Comparison of ENCODE assay signal across 15 cellular contexts in the genomic region with DNA sequence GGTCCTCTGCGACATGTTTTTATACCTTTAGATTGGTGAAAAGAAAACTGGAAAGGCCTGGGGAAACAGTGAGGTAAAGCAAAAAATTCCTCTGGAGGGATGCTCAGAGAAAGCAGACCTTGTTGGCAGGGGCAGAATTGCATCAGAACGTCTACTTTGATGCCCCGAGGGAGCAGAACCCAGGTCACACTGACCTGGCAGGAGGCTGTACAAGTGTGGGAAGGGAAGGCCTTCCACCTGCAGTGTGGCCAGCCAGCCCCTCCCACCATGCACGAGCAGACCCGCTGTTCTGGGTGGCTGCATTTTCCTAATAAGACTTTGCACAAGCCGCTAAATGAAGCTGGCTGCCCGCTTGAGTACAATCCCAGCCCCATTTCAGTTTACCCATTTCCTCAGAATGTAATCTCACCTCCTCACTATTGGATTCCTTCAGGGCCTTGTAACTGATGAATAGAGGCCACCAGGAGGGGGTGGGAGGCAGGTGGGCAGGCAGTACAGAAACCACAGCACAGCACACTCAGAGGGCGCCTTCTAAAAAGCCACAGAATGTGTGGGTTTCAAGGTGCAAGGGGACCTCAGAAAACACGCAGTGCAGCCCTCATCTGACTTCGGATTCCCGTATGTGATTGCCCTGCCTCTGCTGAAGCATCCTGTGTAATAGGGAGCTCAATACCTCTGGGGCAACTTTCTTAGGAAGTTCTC.
DNase-seq lines count a peak whose midpoint lies in the region; ATAC-seq, FAIRE-seq and TF ChIP-seq lines count a peak whose summit lies in the region.
"Had no signal": no experiment of that assay in that cellular context is flagged by ENCODE, and none has a peak within 500 bp of the region (broad histone marks: within the 10 kb centered on the region; RNA-seq: fewer than 3 reads in every experiment).

No MANE protein-coding gene starts in this region.

- H3K4me3 ChIP-seq in H1 (ENCODE audit: extremely low read depth in 1 of 4, insufficient read depth in 2 of 4, low read depth in 3 of 4, low read length in 4 of 4) = no peak overlapping the region
- H3K4me3 ChIP-seq: GM23248 had no signal

- no peaks in the 10 kb centered on the region for H4K20me1 ChIP-seq in H1 (replicated peaks in 1 of 2; ENCODE audit: control insufficient read depth in 1 of 2, insufficient read depth in 2 of 2, low read length in 2 of 2)

- peaks cover 5% of the 10 kb centered on the region for H3K27me3 Mint-ChIP-seq in activated CD4-positive, alpha-beta T cell treated with anti-CD3 and anti-CD28 coated beads for 36 hours

- TF ChIP-seq CTCF in H1 (IDR thresholded peaks at IDR 0.05; ENCODE audit: control extremely low read depth in 1 of 3, insufficient read depth in 1 of 3, low read depth in 1 of 3, low read length in 3 of 3) = no peak

- WGBS in H1 (ENCODE audit: extremely low coverage in 1 of 2, insufficient coverage in 1 of 2, insufficient read length in 1 of 2, insufficient replicate concordance in 2 of 2, low coverage in 1 of 2, low lambda C conversion rate in 2 of 2, missing lambda C conversion rate in 1 of 2), 2 experiments = 74% methylated on average over 11 of the region's 11 CpGs; no CpG with 5 or more reads in 1 of the 2 experiments

- H3K14ac ChIP-seq in H1 (ENCODE audit: insufficient read length) = no peak overlapping the region

- no peak for TF ChIP-seq RAD21 in H1 (IDR thresholded peaks at IDR 0.05 in 1 of 2, conservative IDR thresholded peaks at IDR 0.05 in 1 of 2; ENCODE audit: low read depth in 2 of 2, low read length in 2 of 2)

- peaks cover 0 to 3% (median 0%) of the 10 kb centered on the region in 4 experiments; a peak in 1 of 7 replicates for H3K4me1 ChIP-seq in H1 (replicated peaks in 1 of 4; ENCODE audit: control insufficient read depth in 3 of 4, insufficient read depth in 4 of 4, low read length in 3 of 4)

- no peak overlapping the region for H3K23ac ChIP-seq in H1 (ENCODE audit: insufficient read length)

- no peak for TF ChIP-seq POLR2A in H1 (IDR thresholded peaks at IDR 0.05; ENCODE audit: control extremely low read depth in 1 of 2, low read depth in 2 of 2, low read length in 2 of 2)

- no peak overlapping the region for H3K27ac Mint-ChIP-seq in activated CD4-positive, alpha-beta T cell treated with anti-CD3 and anti-CD28 coated beads for 36 hours
- H3K27ac Mint-ChIP-seq: B cell; CD4-positive, alpha-beta memory T cell had no signal

- H2BK20ac ChIP-seq in H1 (ENCODE audit: low read length) = 0 out of 2 replicates have a peak overlapping the region, but pooled peaks have one; percentile 74

- no peaks in the 10 kb centered on the region for H3K36me3 ChIP-seq in H1 (ENCODE audit: control insufficient read depth in 2 of 4, insufficient read depth in 4 of 4, low read length in 3 of 4)

- H3K4ac ChIP-seq in H1 (replicated peaks; ENCODE audit: insufficient read length, low read depth, low read length) = no peak overlapping the region

- H3K23me2 ChIP-seq in H1 (ENCODE audit: low read depth, low read length) = no peaks in the 10 kb centered on the region

- H2BK15ac ChIP-seq in H1 (ENCODE audit: low read length) = no peak overlapping the region

- no peak for ATAC-seq in HG03571 (IDR thresholded peaks at IDR 0.05; ENCODE audit: unreplicated experiment)
- ATAC-seq in activated CD4-positive, alpha-beta T cell treated with anti-CD3 and anti-CD28 coated beads for 36 hours = no peak

- H3K9me3 ChIP-seq in H1 (ENCODE audit: insufficient read depth in 2 of 2, low read depth in 1 of 2, low read length in 1 of 2) = no peaks in the 10 kb centered on the region

- H3K56ac ChIP-seq in H1 (replicated peaks; ENCODE audit: insufficient read length, low read depth, low read length) = no peak overlapping the region

- no peak overlapping the region for H4K91ac ChIP-seq in H1 (replicated peaks; ENCODE audit: insufficient read length, low read length)

- TF ChIP-seq EP300 in H1 (IDR thresholded peaks at IDR 0.05; ENCODE audit: borderline replicate concordance in 1 of 2, low read depth in 2 of 2, low read length in 2 of 2) = no peak

- peak; percentile 43 for DNase-seq in NK-92 treated with Interleukin-12 subunit alpha and Interleukin-12 subunit beta, amount 100 ng/mL, for 24 hours (lab: John Stamatoyannopoulos, UW)
- DNase-seq in NK-92 (lab: John Stamatoyannopoulos, UW; ENCODE audit: unreplicated experiment) = no peak
- peak; percentile 15 for DNase-seq in NCI-H69 (lab: John Stamatoyannopoulos, UW)
- no peak for DNase-seq in H1 (ENCODE audit: low read depth in 1 of 2, low spot score in 2 of 2)
- no peak for DNase-seq in activated CD4-positive, alpha-beta T cell treated with anti-CD3 and anti-CD28 coated beads for 36 hours
- no peak for DNase-seq in NCI-H446 (lab: John Stamatoyannopoulos, UW)
- DNase-seq: CD4-positive, alpha-beta memory T cell; DMS79; GM23248; H9 had no signal

- no peak overlapping the region for H2BK120ac ChIP-seq in H1 (replicated peaks; ENCODE audit: low read depth, low read length)

- H3K4me1 Mint-ChIP-seq in activated CD4-positive, alpha-beta T cell treated with anti-CD3 and anti-CD28 coated beads for 36 hours = no peaks in the 10 kb centered on the region
- H3K4me1 Mint-ChIP-seq: B cell; CD4-positive, alpha-beta memory T cell had no signal

- intact Hi-C loops in activated CD4-positive, alpha-beta T cell treated with anti-CD3 and anti-CD28 coated beads for 36 hours (cut with DNase I, micrococcal nuclease) = no loop called here

- no peak overlapping the region for H2AFZ ChIP-seq in H1 (ENCODE audit: low read length)
- H2AFZ ChIP-seq: GM23248 had no signal

- no peak overlapping the region for H2AK5ac ChIP-seq in H1 (ENCODE audit: low read depth, low read length)

- H3K79me2 ChIP-seq in H1 (ENCODE audit: control insufficient read depth in 1 of 2, insufficient read depth in 2 of 2, low read length in 2 of 2) = no peaks in the 10 kb centered on the region

- no peaks in the 10 kb centered on the region for H3K9me3 Mint-ChIP-seq in activated CD4-positive, alpha-beta T cell treated with anti-CD3 and anti-CD28 coated beads for 36 hours (ENCODE audit: low read depth)
- H3K9me3 Mint-ChIP-seq: H9 had no signal

- no peak overlapping the region for H2BK5ac ChIP-seq in H1 (ENCODE audit: low read depth, low read length)

- no peaks in the 10 kb centered on the region for H3K27me3 ChIP-seq in H1 (replicated peaks in 1 of 4; ENCODE audit: control insufficient read depth in 3 of 4, extremely low read depth in 1 of 4, insufficient read depth in 3 of 4, low read length in 3 of 4)

- POLR2A ChIA-PET in H1 (lab: Charles Lee; ENCODE audit: partially characterized antibody) = no interaction called here
- POLR2A ChIA-PET in activated CD4-positive, alpha-beta T cell treated with anti-CD3 and anti-CD28 coated beads for 36 hours (lab: Charles Lee) = no interaction called here

- CTCF ChIA-PET in H1 (lab: Charles Lee; ENCODE audit: partially characterized antibody) = interaction anchor here (1.1 to 2.0 kb wide), 3 partner anchors 12 to 86 kb away, joined by 3 to 5 read pairs (median 3); no protein-coding TSS in a partner anchor
- CTCF ChIA-PET in activated CD4-positive, alpha-beta T cell treated with anti-CD3 and anti-CD28 coated beads for 36 hours (lab: Charles Lee) = no interaction called here

- FAIRE-seq in H1 (lab: Jason Lieb, UNC) = no peak
- FAIRE-seq: A204.1, GM12891 had no signal

- no peaks in the 10 kb centered on the region for H3K79me1 ChIP-seq in H1 (ENCODE audit: low read depth, low read length)

- no peak overlapping the region for H3K4me3 Mint-ChIP-seq in activated CD4-positive, alpha-beta T cell treated with anti-CD3 and anti-CD28 coated beads for 36 hours
- H3K4me3 Mint-ChIP-seq: B cell; CD4-positive, alpha-beta memory T cell; H9 had no signal

- H4K5ac ChIP-seq in H1 (ENCODE audit: insufficient read length, low read depth, low read length) = no peak overlapping the region

- no peak overlapping the region for H3K27ac ChIP-seq in H1 (ENCODE audit: low read depth, low read length)
- H3K27ac ChIP-seq: C4-2B, GM23248 had no signal

- H3K36me3 Mint-ChIP-seq in activated CD4-positive, alpha-beta T cell treated with anti-CD3 and anti-CD28 coated beads for 36 hours (ENCODE audit: low read depth) = no peaks in the 10 kb centered on the region
- H3K36me3 Mint-ChIP-seq: CD4-positive, alpha-beta memory T cell had no signal

- H3K4me2 ChIP-seq in H1 (ENCODE audit: insufficient read depth in 1 of 2, low read depth in 2 of 2, low read length in 2 of 2) = no peak overlapping the region

- H3K18ac ChIP-seq in H1 (ENCODE audit: extremely low read depth, low read length) = no peak overlapping the region; the same call in 1 of the 2 replicates

- H2BK12ac ChIP-seq in H1 (ENCODE audit: low read depth, low read length) = no peak overlapping the region

- no peak overlapping the region for H3K9ac ChIP-seq in H1 (replicated peaks in 1 of 4; ENCODE audit: extremely low read depth in 1 of 4, low read depth in 3 of 4, low read length in 3 of 4)
- H3K9ac ChIP-seq: GM23248 had no signal

- H4K8ac ChIP-seq in H1 (ENCODE audit: extremely low read depth, insufficient read depth, low read length) = 0 out of 2 replicates have a peak overlapping the region, but pooled peaks have one; percentile 28

TF ChIP-seq in H1, 55 proteins besides CTCF, POLR2A, EP300 and RAD21 (continues in another document):
- TF ChIP-seq SP4 (IDR thresholded peaks at IDR 0.05; ENCODE audit: low read length) (no peak), HDAC6 (IDR thresholded peaks at IDR 0.05; ENCODE audit: low read depth, low read length) (no peak), CTBP2 (IDR thresholded peaks at IDR 0.05; ENCODE audit: borderline replicate concordance, insufficient read depth, insufficient read length, low read length) (no peak), JUN (IDR thresholded peaks at IDR 0.05; ENCODE audit: low read depth, low read length) (no peak), KDM5A (IDR thresholded peaks at IDR 0.05; ENCODE audit: low read length) (no peak), CBX5 (IDR thresholded peaks at IDR 0.05; ENCODE audit: low read depth, low read length) (no peak), GABPA (IDR thresholded peaks at IDR 0.05; ENCODE audit: borderline replicate concordance, insufficient read depth, low read length) (no peak), MAFK (IDR thresholded peaks at IDR 0.05; ENCODE audit: low read depth, low read length) (no peak), POLR2AphosphoS5 (IDR thresholded peaks at IDR 0.05; ENCODE audit: low read depth, low read length) (no peak), POU5F1 (IDR thresholded peaks at IDR 0.05; ENCODE audit: low read depth, low read length) (no peak)
- TF ChIP-seq, protein P1, sequence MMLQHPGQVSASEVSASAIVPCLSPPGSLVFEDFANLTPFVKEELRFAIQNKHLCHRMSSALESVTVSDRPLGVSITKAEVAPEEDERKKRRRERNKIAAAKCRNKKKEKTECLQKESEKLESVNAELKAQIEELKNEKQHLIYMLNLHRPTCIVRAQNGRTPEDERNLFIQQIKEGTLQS (IDR thresholded peaks at IDR 0.05; ENCODE audit: insufficient read depth, low read depth, low read length) = no peak

Comparison
In these comparisons a context has a peak if more than half of its experiments do, and no peak if none do; other contexts are left out.
1. DNase-seq: peak in NK-92 treated with Interleukin-12 subunit alpha and Interleukin-12 subunit beta, amount 100 ng/mL, for 24 hours (single experiment) and NCI-H69 (single experiment); none in NK-92 (single experiment), H1 (0 of 2), activated CD4-positive, alpha-beta T cell treated with anti-CD3 and anti-CD28 coated beads for 36 hours (single experiment) and NCI-H446 (0 of 2).